Comparison of ENCODE assay signal across 2 cellular contexts in genomic region chr10:122056431-122057094, GRCh38.
TF ChIP-seq lines count a peak whose summit lies in the region.

No MANE protein-coding gene starts in this region.

TF ChIP-seq in HEK293, 187 proteins besides CTCF, POLR2A, EP300 and RAD21 (continued from another document and continues in another):
- TF ChIP-seq, protein P1, sequence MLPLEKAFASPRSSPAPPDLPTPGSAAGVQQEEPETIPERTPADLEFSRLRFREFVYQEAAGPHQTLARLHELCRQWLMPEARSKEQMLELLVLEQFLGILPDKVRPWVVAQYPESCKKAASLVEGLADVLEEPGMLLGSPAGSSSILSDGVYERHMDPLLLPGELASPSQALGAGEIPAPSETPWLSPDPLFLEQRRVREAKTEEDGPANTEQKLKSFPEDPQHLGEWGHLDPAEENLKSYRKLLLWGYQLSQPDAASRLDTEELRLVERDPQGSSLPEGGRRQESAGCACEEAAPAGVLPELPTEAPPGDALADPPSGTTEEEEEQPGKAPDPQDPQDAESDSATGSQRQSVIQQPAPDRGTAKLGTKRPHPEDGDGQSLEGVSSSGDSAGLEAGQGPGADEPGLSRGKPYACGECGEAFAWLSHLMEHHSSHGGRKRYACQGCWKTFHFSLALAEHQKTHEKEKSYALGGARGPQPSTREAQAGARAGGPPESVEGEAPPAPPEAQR (tag by site-specific recombination; IDR thresholded peaks at IDR 0.05): no peak
- TF ChIP-seq GLIS1 (tag by site-specific recombination; IDR thresholded peaks at IDR 0.05): peak; percentile 56; the same call in 1 of the 2 replicates
- TF ChIP-seq, protein P2, sequence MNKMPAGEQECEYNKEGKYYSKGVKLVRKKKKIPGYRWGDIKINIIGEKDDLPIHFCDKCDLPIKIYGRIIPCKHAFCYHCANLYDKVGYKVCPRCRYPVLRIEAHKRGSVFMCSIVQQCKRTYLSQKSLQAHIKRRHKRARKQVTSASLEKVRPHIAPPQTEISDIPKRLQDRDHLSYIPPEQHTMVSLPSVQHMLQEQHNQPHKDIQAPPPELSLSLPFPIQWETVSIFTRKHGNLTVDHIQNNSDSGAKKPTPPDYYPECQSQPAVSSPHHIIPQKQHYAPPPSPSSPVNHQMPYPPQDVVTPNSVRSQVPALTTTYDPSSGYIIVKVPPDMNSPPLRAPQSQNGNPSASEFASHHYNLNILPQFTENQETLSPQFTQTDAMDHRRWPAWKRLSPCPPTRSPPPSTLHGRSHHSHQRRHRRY (tag by site-specific recombination; IDR thresholded peaks at IDR 0.05): no peak
- TF ChIP-seq ZNF302 (tag by site-specific recombination; IDR thresholded peaks at IDR 0.05; ENCODE audit: low read depth): no peak
- TF ChIP-seq ZNF529 (tag by site-specific recombination; IDR thresholded peaks at IDR 0.05; ENCODE audit: insufficient replicate concordance): no peak
- TF ChIP-seq, protein P3, sequence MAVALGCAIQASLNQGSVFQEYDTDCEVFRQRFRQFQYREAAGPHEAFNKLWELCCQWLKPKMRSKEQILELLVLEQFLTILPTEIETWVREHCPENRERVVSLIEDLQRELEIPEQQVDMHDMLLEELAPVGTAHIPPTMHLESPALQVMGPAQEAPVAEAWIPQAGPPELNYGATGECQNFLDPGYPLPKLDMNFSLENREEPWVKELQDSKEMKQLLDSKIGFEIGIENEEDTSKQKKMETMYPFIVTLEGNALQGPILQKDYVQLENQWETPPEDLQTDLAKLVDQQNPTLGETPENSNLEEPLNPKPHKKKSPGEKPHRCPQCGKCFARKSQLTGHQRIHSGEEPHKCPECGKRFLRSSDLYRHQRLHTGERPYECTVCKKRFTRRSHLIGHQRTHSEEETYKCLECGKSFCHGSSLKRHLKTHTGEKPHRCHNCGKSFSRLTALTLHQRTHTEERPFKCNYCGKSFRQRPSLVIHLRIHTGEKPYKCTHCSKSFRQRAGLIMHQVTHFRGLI (tag by site-specific recombination; IDR thresholded peaks at IDR 0.05): peak; percentile 70
- no peak for TF ChIP-seq PRDM1 (tag by site-specific recombination; IDR thresholded peaks at IDR 0.05)
- TF ChIP-seq ZBTB1 (tag by site-specific recombination; IDR thresholded peaks at IDR 0.05): no peak
- TF ChIP-seq, protein P4, sequence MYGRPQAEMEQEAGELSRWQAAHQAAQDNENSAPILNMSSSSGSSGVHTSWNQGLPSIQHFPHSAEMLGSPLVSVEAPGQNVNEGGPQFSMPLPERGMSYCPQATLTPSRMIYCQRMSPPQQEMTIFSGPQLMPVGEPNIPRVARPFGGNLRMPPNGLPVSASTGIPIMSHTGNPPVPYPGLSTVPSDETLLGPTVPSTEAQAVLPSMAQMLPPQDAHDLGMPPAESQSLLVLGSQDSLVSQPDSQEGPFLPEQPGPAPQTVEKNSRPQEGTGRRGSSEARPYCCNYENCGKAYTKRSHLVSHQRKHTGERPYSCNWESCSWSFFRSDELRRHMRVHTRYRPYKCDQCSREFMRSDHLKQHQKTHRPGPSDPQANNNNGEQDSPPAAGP (tag by site-specific recombination; IDR thresholded peaks at IDR 0.05): peak; percentile 90
- TF ChIP-seq ZNF24 (tag by site-specific recombination; IDR thresholded peaks at IDR 0.05): no peak
- no peak for TF ChIP-seq ZNF660 (tag by site-specific recombination; IDR thresholded peaks at IDR 0.05)
- no peak for TF ChIP-seq ZNF214 (tag by site-specific recombination; IDR thresholded peaks at IDR 0.05; ENCODE audit: borderline replicate concordance)
- TF ChIP-seq, protein P5, sequence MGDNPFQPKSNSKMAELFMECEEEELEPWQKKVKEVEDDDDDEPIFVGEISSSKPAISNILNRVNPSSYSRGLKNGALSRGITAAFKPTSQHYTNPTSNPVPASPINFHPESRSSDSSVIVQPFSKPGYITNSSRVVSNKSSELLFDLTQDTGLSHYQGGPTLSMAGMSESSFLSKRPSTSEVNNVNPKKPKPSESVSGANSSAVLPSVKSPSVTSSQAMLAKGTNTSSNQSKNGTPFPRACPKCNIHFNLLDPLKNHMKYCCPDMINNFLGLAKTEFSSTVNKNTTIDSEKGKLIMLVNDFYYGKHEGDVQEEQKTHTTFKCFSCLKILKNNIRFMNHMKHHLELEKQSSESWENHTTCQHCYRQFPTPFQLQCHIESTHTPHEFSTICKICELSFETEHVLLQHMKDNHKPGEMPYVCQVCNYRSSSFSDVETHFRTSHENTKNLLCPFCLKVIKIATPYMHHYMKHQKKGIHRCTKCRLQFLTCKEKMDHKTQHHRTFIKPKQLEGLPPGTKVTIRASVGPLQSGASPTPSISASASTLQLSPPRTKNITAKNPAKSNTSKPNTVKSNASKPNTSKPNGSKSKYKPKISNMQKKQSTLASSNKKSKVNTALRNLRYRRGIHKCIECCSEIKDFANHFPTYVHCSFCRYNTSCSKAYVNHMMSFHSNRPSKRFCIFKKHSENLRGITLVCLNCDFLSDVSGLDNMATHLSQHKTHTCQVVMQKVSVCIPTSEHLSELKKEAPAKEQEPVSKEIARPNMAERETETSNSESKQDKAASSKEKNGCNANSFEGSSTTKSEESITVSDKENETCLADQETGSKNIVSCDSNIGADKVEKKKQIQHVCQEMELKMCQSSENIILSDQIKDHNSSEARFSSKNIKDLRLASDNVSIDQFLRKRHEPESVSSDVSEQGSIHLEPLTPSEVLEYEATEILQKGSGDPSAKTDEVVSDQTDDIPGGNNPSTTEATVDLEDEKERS (tag by site-specific recombination; IDR thresholded peaks at IDR 0.05): no peak
- TF ChIP-seq SETDB1 (IDR thresholded peaks at IDR 0.05; ENCODE audit: insufficient read length, low read length): no peak
- TF ChIP-seq, protein P6, sequence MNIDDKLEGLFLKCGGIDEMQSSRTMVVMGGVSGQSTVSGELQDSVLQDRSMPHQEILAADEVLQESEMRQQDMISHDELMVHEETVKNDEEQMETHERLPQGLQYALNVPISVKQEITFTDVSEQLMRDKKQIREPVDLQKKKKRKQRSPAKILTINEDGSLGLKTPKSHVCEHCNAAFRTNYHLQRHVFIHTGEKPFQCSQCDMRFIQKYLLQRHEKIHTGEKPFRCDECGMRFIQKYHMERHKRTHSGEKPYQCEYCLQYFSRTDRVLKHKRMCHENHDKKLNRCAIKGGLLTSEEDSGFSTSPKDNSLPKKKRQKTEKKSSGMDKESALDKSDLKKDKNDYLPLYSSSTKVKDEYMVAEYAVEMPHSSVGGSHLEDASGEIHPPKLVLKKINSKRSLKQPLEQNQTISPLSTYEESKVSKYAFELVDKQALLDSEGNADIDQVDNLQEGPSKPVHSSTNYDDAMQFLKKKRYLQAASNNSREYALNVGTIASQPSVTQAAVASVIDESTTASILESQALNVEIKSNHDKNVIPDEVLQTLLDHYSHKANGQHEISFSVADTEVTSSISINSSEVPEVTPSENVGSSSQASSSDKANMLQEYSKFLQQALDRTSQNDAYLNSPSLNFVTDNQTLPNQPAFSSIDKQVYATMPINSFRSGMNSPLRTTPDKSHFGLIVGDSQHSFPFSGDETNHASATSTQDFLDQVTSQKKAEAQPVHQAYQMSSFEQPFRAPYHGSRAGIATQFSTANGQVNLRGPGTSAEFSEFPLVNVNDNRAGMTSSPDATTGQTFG (tag by site-specific recombination; IDR thresholded peaks at IDR 0.05; ENCODE audit: borderline replicate concordance): no peak

TF ChIP-seq in HepG2, 621 proteins besides CTCF, POLR2A, EP300 and RAD21 (continued from another document and continues in another):
- TF ChIP-seq CEBPG (CRISPR knock-in tag; IDR thresholded peaks at IDR 0.05): 0 out of 2 replicates have a peak, but pooled peaks have one; percentile 4
- no peak for TF ChIP-seq YEATS4 (CRISPR knock-in tag; IDR thresholded peaks at IDR 0.05; ENCODE audit: borderline replicate concordance)
- no peak for TF ChIP-seq ZBED4 (CRISPR knock-in tag; IDR thresholded peaks at IDR 0.05; ENCODE audit: borderline replicate concordance)
- no peak for TF ChIP-seq GTF3A (CRISPR knock-in tag; conservative IDR thresholded peaks at IDR 0.05)
- TF ChIP-seq KLF13 (CRISPR knock-in tag; IDR thresholded peaks at IDR 0.05): no peak
- no peak for TF ChIP-seq ZNF577 (CRISPR knock-in tag; IDR thresholded peaks at IDR 0.05; ENCODE audit: borderline replicate concordance, low read depth)
- no peak for TF ChIP-seq SYNCRIP (IDR thresholded peaks at IDR 0.05; ENCODE audit: insufficient read depth, low read depth, low read length)
- no peak for TF ChIP-seq ZNF326 (CRISPR knock-in tag; IDR thresholded peaks at IDR 0.05; ENCODE audit: borderline replicate concordance)
- TF ChIP-seq PRMT3 (CRISPR knock-in tag; IDR thresholded peaks at IDR 0.05; ENCODE audit: borderline replicate concordance, low read depth): no peak
- no peak for TF ChIP-seq E2F5 (CRISPR knock-in tag; conservative IDR thresholded peaks at IDR 0.05)
- no peak for TF ChIP-seq ZNF350 (CRISPR knock-in tag; IDR thresholded peaks at IDR 0.05; ENCODE audit: borderline replicate concordance, low read depth)
- no peak for TF ChIP-seq U2AF2 (IDR thresholded peaks at IDR 0.05; ENCODE audit: low read depth, low read length)
- TF ChIP-seq HNRNPLL (IDR thresholded peaks at IDR 0.05; ENCODE audit: low read depth, low read length, poor library complexity, severe bottlenecking): no peak
- TF ChIP-seq HIVEP1 (CRISPR knock-in tag; IDR thresholded peaks at IDR 0.05): no peak
- TF ChIP-seq ZNF672 (CRISPR knock-in tag; IDR thresholded peaks at IDR 0.05): no peak
- TF ChIP-seq MAFK (conservative IDR thresholded peaks at IDR 0.05 in 1 of 2, IDR thresholded peaks at IDR 0.05 in 1 of 2; ENCODE audit: low read length in 2 of 2): no peak
- 0 out of 2 replicates have a peak, but pooled peaks have one; percentile 24 for TF ChIP-seq MEF2D (CRISPR knock-in tag; IDR thresholded peaks at IDR 0.05)
- no peak for TF ChIP-seq ZBTB20 (CRISPR knock-in tag; IDR thresholded peaks at IDR 0.05; ENCODE audit: borderline replicate concordance, low read depth)
- TF ChIP-seq, protein P7, sequence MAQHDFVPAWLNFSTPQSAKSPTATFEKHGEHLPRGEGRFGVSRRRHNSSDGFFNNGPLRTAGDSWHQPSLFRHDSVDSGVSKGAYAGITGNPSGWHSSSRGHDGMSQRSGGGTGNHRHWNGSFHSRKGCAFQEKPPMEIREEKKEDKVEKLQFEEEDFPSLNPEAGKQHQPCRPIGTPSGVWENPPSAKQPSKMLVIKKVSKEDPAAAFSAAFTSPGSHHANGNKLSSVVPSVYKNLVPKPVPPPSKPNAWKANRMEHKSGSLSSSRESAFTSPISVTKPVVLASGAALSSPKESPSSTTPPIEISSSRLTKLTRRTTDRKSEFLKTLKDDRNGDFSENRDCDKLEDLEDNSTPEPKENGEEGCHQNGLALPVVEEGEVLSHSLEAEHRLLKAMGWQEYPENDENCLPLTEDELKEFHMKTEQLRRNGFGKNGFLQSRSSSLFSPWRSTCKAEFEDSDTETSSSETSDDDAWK (CRISPR knock-in tag; IDR thresholded peaks at IDR 0.05): no peak
- no peak for TF ChIP-seq ZNF20 (CRISPR knock-in tag; IDR thresholded peaks at IDR 0.05)
- no peak for TF ChIP-seq ISX (CRISPR knock-in tag; conservative IDR thresholded peaks at IDR 0.05)
- TF ChIP-seq SSRP1 (CRISPR knock-in tag; IDR thresholded peaks at IDR 0.05): no peak
- TF ChIP-seq ZSCAN31 (CRISPR knock-in tag; IDR thresholded peaks at IDR 0.05; ENCODE audit: low read depth): no peak
- TF ChIP-seq ZMAT5 (CRISPR knock-in tag; IDR thresholded peaks at IDR 0.05; ENCODE audit: borderline replicate concordance, low read depth): no peak
- no peak for TF ChIP-seq MLLT10 (CRISPR knock-in tag; IDR thresholded peaks at IDR 0.05)
- TF ChIP-seq, protein P8, sequence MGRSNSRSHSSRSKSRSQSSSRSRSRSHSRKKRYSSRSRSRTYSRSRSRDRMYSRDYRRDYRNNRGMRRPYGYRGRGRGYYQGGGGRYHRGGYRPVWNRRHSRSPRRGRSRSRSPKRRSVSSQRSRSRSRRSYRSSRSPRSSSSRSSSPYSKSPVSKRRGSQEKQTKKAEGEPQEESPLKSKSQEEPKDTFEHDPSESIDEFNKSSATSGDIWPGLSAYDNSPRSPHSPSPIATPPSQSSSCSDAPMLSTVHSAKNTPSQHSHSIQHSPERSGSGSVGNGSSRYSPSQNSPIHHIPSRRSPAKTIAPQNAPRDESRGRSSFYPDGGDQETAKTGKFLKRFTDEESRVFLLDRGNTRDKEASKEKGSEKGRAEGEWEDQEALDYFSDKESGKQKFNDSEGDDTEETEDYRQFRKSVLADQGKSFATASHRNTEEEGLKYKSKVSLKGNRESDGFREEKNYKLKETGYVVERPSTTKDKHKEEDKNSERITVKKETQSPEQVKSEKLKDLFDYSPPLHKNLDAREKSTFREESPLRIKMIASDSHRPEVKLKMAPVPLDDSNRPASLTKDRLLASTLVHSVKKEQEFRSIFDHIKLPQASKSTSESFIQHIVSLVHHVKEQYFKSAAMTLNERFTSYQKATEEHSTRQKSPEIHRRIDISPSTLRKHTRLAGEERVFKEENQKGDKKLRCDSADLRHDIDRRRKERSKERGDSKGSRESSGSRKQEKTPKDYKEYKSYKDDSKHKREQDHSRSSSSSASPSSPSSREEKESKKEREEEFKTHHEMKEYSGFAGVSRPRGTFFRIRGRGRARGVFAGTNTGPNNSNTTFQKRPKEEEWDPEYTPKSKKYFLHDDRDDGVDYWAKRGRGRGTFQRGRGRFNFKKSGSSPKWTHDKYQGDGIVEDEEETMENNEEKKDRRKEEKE (IDR thresholded peaks at IDR 0.05): no peak
- no peak for TF ChIP-seq POLR2AphosphoS2 (IDR thresholded peaks at IDR 0.05; ENCODE audit: low read depth, low read length)
